ENCODE assay signal across 22 cellular contexts in genomic region chr12:106721931-106722330, GRCh38. TPM values are rescaled to one million over a fixed set of nuclear protein-coding genes. Genes with fewer than 3 reads are reported as not detected.
DNase-seq lines count a peak whose midpoint lies in the region; FAIRE-seq and TF ChIP-seq lines count a peak whose summit lies in the region.
"Had no signal": no experiment of that assay in that cellular context is flagged by ENCODE, and none has a peak within 500 bp of the region (broad histone marks: within the 10 kb centered on the region; RNA-seq: fewer than 3 reads in every experiment).

No MANE protein-coding gene starts in this region.

- H3K4me1 Mint-ChIP-seq in endodermal cell = peaks cover 10% of the 10 kb centered on the region

- no peak overlapping the region for H4K91ac ChIP-seq in neuronal stem cell (ENCODE audit: low read depth, low read length, poor library complexity)

- H3K27ac ChIP-seq in endodermal cell (ENCODE audit: low read depth, low read length) (peak overlapping the region; percentile 4), neuronal stem cell (replicated peaks; ENCODE audit: low read length) (no peak overlapping the region), testis (no peak overlapping the region)
- H3K27ac ChIP-seq: A549, GM23248, HL-60 had no signal

- no peaks in the 10 kb centered on the region for H3K9me3 Mint-ChIP-seq in endodermal cell
- H3K9me3 Mint-ChIP-seq: CD8-positive, alpha-beta T cell had no signal

- H3K4me1 ChIP-seq in endodermal cell (ENCODE audit: control insufficient read depth, insufficient read depth, low read length) (peaks cover 3% of the 10 kb centered on the region), neuronal stem cell (ENCODE audit: control insufficient read depth in 2 of 2, insufficient read depth in 1 of 2, low read depth in 1 of 2, low read length in 2 of 2) (peaks cover 7 to 18% of the 10 kb centered on the region in 2 donors), testis (no peaks in the 10 kb centered on the region)
- H3K4me1 ChIP-seq: A549, Caco-2 had no signal

- no peak overlapping the region for H3K4ac ChIP-seq in neuronal stem cell (ENCODE audit: low read length)

- intact Hi-C loops in testis (cut with DNase I; ENCODE audit: low total_unique reads) = no loop called here

- peaks cover 5% of the 10 kb centered on the region for H3K27me3 Mint-ChIP-seq in endodermal cell (ENCODE audit: insufficient read depth)

- H2AK5ac ChIP-seq in neuronal stem cell (ENCODE audit: low read depth, low read length) = no peak overlapping the region

- no peak overlapping the region for H2AFZ ChIP-seq in neuronal stem cell (ENCODE audit: low read length)
- H2AFZ ChIP-seq: GM23248 had no signal

- no peak overlapping the region for H2BK120ac ChIP-seq in neuronal stem cell (ENCODE audit: low read depth, low read length)

- H3K4me3 Mint-ChIP-seq in endodermal cell = no peak overlapping the region
- H3K4me3 Mint-ChIP-seq: CD8-positive, alpha-beta T cell had no signal

- peak; percentile 9 for FAIRE-seq in GM12892 (lab: Jason Lieb, UNC)
- FAIRE-seq: A549, GM18507, RCC 7860 had no signal

- H2BK15ac ChIP-seq in neuronal stem cell (ENCODE audit: low read length) = no peak overlapping the region

- peak overlapping the region; percentile 73 for H3K18ac ChIP-seq in neuronal stem cell (ENCODE audit: low read length)

- no peaks in the 10 kb centered on the region for H3K36me3 ChIP-seq in endodermal cell (ENCODE audit: control insufficient read depth, insufficient read depth, low read length)
- peaks cover 0 to 98% of the 10 kb centered on the region in 2 donors for H3K36me3 ChIP-seq in neuronal stem cell (replicated peaks in 1 of 2; ENCODE audit: control insufficient read depth in 2 of 2, insufficient read depth in 2 of 2, low read length in 2 of 2)
- H3K36me3 ChIP-seq in testis (ENCODE audit: low read depth, missing control alignments) = no peaks in the 10 kb centered on the region

- no peak overlapping the region for H3K4me3 ChIP-seq in endodermal cell (ENCODE audit: low read length)
- H3K4me3 ChIP-seq in neuronal stem cell (ENCODE audit: low read length in 2 of 2) = no peak overlapping the region
- no peak overlapping the region for H3K4me3 ChIP-seq in testis
- H3K4me3 ChIP-seq: A549, GM23248 had no signal

- H3K9me3 ChIP-seq in endodermal cell (ENCODE audit: control insufficient read depth, low read length) (no peaks in the 10 kb centered on the region), neuronal stem cell (replicated peaks in 1 of 2; ENCODE audit: control insufficient read depth in 2 of 2, insufficient read depth in 1 of 2, low read depth in 1 of 2, low read length in 2 of 2) (peaks cover 0 to 10% of the 10 kb centered on the region in 2 donors), testis (no peaks in the 10 kb centered on the region)
- H3K9me3 ChIP-seq: A549, Caco-2, SK-N-SH had no signal

- H4K8ac ChIP-seq in neuronal stem cell (ENCODE audit: low read depth, low read length) = no peak overlapping the region

- no peak overlapping the region for H3K23ac ChIP-seq in neuronal stem cell (ENCODE audit: low read depth, low read length, poor library complexity)

- H3K36me3 Mint-ChIP-seq in endodermal cell (ENCODE audit: low read depth) = no peaks in the 10 kb centered on the region
- H3K36me3 Mint-ChIP-seq: CD8-positive, alpha-beta T cell had no signal

- no peak overlapping the region for H2BK5ac ChIP-seq in neuronal stem cell (ENCODE audit: low read length)

- 96 to 100% methylated on average over 1 of the region's 1 CpG for WGBS in endodermal cell (ENCODE audit: insufficient coverage in 1 of 2, insufficient read length in 1 of 2), 2 experiments
- no CpG with 5 or more reads among the region's 1 CpG for WGBS in neuronal stem cell (ENCODE audit: extremely low coverage in 2 of 2, insufficient read length in 2 of 2, insufficient replicate concordance in 1 of 2), 2 donors
- WGBS in testis, 2 donors = 92 to 94% methylated on average over 1 of the region's 1 CpG

- TF ChIP-seq POLR2A in GM12892 (IDR thresholded peaks at IDR 0.05; ENCODE audit: low read depth, low read length) (no peak), testis (IDR thresholded peaks at IDR 0.05) (no peak)

- H3K27ac Mint-ChIP-seq in endodermal cell = no peak overlapping the region
- H3K27ac Mint-ChIP-seq: CD8-positive, alpha-beta T cell had no signal

- no peak overlapping the region for H3K14ac ChIP-seq in neuronal stem cell (ENCODE audit: low read length)

- H3K79me1 ChIP-seq in neuronal stem cell (ENCODE audit: low read depth, low read length) = no peaks in the 10 kb centered on the region

- H2BK12ac ChIP-seq in neuronal stem cell (ENCODE audit: low read length) = no peak overlapping the region

- no peaks in the 10 kb centered on the region for H3K27me3 ChIP-seq in endodermal cell (ENCODE audit: control insufficient read depth, insufficient read depth, low read length, poor library complexity, severe bottlenecking)
- H3K27me3 ChIP-seq in neuronal stem cell (ENCODE audit: control insufficient read depth in 3 of 3, insufficient read depth in 3 of 3, low read depth in 1 of 3, low read length in 3 of 3) = no peaks in the 10 kb centered on the region
- H3K27me3 ChIP-seq in testis = no peaks in the 10 kb centered on the region

- H3K9ac ChIP-seq in endodermal cell (ENCODE audit: extremely low read depth, low read length, poor library complexity, severe bottlenecking) (no peak overlapping the region), neuronal stem cell (ENCODE audit: low read depth, low read length, poor library complexity) (no peak overlapping the region)
- H3K9ac ChIP-seq: GM23248, SK-N-SH had no signal

- TF ChIP-seq CTCF in endodermal cell (conservative IDR thresholded peaks at IDR 0.05) (no peak), testis (IDR thresholded peaks at IDR 0.05) (no peak)

- H3K4me2 ChIP-seq in neuronal stem cell (ENCODE audit: insufficient read depth, low read length, poor library complexity, severe bottlenecking) = no peak overlapping the region
- H3K4me2 ChIP-seq: A549, SK-N-SH had no signal

- DNase-seq in DMS79 (lab: John Stamatoyannopoulos, UW) (peak; percentile 18), GM12892 (ENCODE audit: insufficient read length) (no peak), endodermal cell (no peak), neuronal stem cell (ENCODE audit: low spot score) (no peak), CD1c-positive myeloid dendritic cell (ENCODE audit: extremely low spot score) (no peak), testis (no peak)
- DNase-seq in stimulated activated CD4-positive, alpha-beta T cell treated with anti-CD3 and anti-CD28 coated beads, Interleukin-12 subunit alpha, Interleukin-12 subunit beta, amount 100 ng/mL, for 4 hours = no peak
- DNase-seq: C1 segment of cervical spinal cord; Caco-2; CD8-positive, alpha-beta T cell; GM23248; H7; NCI-H1092; NCI-H1417 treated with DMSO at 0.1 percent for 48 hours; NCI-H1694 treated with DMSO at 0.1 percent for 48 hours; NCI-H2081; NCI-H510A; SK-N-SH had no signal

RNA-seq across cellular contexts. Expression of gene RIC8B, which starts 52.6 kb away (rescaled TPM):
- polyA plus RNA-seq in GM12892 (2012; ENCODE audit: missing spikeins) = 5.5 TPM
- total RNA-seq in endodermal cell (10 to 100 TPM; 19.6 to 23.3 TPM), testis (10 to 100 TPM; 18.3 to 27.7 TPM)
- polyA plus RNA-seq in endodermal cell (2013, experiment 1 of 2) = 25.6 TPM
- polyA plus RNA-seq in endodermal cell (2013, experiment 2 of 2) = 23.2 TPM
- 10.3 TPM for polyA plus RNA-seq in neuronal stem cell (2013, experiment 1 of 2)
- polyA plus RNA-seq in neuronal stem cell (2013, experiment 2 of 2) = 10.1 TPM
- 14.3 TPM for polyA plus RNA-seq in testis (ENCODE audit: insufficient read depth, low read depth, low replicate concordance)
